ENCODE assay signal across 17 cellular contexts in the genomic region with DNA sequence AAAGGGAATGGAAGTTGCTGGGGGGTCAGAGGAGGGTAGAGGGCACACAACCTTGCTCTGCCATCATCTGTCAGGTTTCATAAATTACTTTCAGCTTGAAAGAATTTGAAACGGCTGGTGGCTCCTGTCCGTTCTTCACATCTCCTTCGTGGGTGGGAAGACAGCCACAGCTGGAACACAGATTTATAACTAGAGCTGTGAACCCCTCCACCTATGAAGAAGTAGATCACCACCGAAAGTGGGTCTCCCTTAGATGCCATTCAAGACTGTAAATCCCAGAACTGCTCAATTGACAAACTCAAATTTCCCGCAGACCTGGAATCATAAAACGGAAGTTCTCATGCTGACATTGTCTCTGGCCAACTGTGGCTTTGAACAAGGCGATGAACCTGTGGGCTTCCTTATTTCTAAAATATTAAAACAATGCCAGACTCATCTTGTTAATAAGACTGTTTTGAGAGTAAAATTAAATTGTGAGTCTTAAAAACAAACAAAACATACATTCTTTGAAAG.
"Had no signal": no experiment of that assay in that cellular context is flagged by ENCODE, and none has a peak within 500 bp of the region (broad histone marks: within the 10 kb centered on the region; RNA-seq: fewer than 3 reads in every experiment).

No MANE protein-coding gene starts in this region.

- H3K4me3 ChIP-seq: coronary artery, left ventricle myocardium inferior, psoas muscle, spleen, upper lobe of left lung had no signal

- H3K4me1 ChIP-seq: spleen, upper lobe of left lung had no signal

- DNase-seq: activated CD4-positive, alpha-beta memory T cell treated with anti-CD3 and anti-CD28 coated beads, Interleukin-2, amount 10 ng/mL, durations not matched to agents 7 days and 5 days; activated CD4-positive, alpha-beta T cell treated with anti-CD3 and anti-CD28 coated beads for 4 hours; activated CD8-positive, alpha-beta memory T cell treated with anti-CD3 and anti-CD28 coated beads, Interleukin-2, amount 50 U/mL, for 4 hours; activated gamma-delta T cell treated with Interleukin-2 at 50 U/mL for 16 hours; activated T-cell treated with anti-CD3 and anti-CD28 coated beads, Interleukin-2, amount 50 U/mL, for 72 hours; amniotic stem cell; caudate nucleus; effector CD8-positive, alpha-beta T cell; foreskin melanocyte; left ventricle myocardium inferior; psoas muscle; spleen; stimulated activated CD4-positive, alpha-beta T cell treated with anti-CD3 and anti-CD28 coated beads, Interleukin-2, amount 100 ng/mL, for 24 hours; stimulated activated naive CD4-positive, alpha-beta T cell treated with Interleukin-2 at 50 U/mL for 16 hours; upper lobe of left lung had no signal

- ATAC-seq: activated T-cell treated with anti-CD3 and anti-CD28 coated beads, Interleukin-2, amount 50 U/mL, for 72 hours; psoas muscle; sciatic nerve had no signal

- H3K36me3 ChIP-seq: left ventricle myocardium inferior, spleen, upper lobe of left lung had no signal

- H3K27me3 ChIP-seq: spleen, upper lobe of left lung had no signal

- H3K9me3 ChIP-seq: left ventricle myocardium inferior, psoas muscle, spleen, upper lobe of left lung had no signal

- H3K27ac ChIP-seq: coronary artery, left ventricle myocardium inferior, psoas muscle, spleen, upper lobe of left lung had no signal
